ENCODE assay signal across 16 cellular contexts in genomic region chr3:117853923-117854322, GRCh38.
DNase-seq lines count a peak whose midpoint lies in the region; ATAC-seq, FAIRE-seq and TF ChIP-seq lines count a peak whose summit lies in the region.
"Had no signal": no experiment of that assay in that cellular context is flagged by ENCODE, and none has a peak within 500 bp of the region (broad histone marks: within the 10 kb centered on the region; RNA-seq: fewer than 3 reads in every experiment).

No MANE protein-coding gene starts in this region.

- H3K4me1 Mint-ChIP-seq in T-helper 17 cell, result no peaks in the 10 kb centered on the region

- intact Hi-C loops in ovary (cut with DNase I), result no loop called here

- H3K9me3 ChIP-seq in ovary, result no peaks in the 10 kb centered on the region
- no peaks in the 10 kb centered on the region for H3K9me3 ChIP-seq in T-helper 17 cell (ENCODE audit: control insufficient read depth, low read length, poor library complexity, severe bottlenecking)
- H3K9me3 ChIP-seq: thyroid gland had no signal

- H3K36me3 ChIP-seq in bronchial epithelial cell (ENCODE audit: control insufficient read depth, insufficient read depth, low read length), result no peaks in the 10 kb centered on the region
- no peaks in the 10 kb centered on the region for H3K36me3 ChIP-seq in ovary
- H3K36me3 ChIP-seq: thyroid gland had no signal

- 82 to 87% (median 85%) methylated on average over 3 of the region's 3 CpGs for WGBS in ovary, 3 donors

- TF ChIP-seq POLR2A in ovary (IDR thresholded peaks at IDR 0.05), result no peak

- no peak for FAIRE-seq in bronchial epithelial cell (lab: Jason Lieb, UNC)
- FAIRE-seq: endometrium had no signal

- no peaks in the 10 kb centered on the region for H3K27me3 Mint-ChIP-seq in T-helper 17 cell

- H3K27ac ChIP-seq in ovary, result no peak overlapping the region
- H3K27ac ChIP-seq: parathyroid adenoma, thyroid gland had no signal

- ATAC-seq in T-helper 17 cell (no peak), HG02642 (IDR thresholded peaks at IDR 0.05; ENCODE audit: poor library complexity, unreplicated experiment) (no peak)
- ATAC-seq: HCT116, left cardiac atrium had no signal

- TF ChIP-seq CTCF in bronchial epithelial cell (IDR thresholded peaks at IDR 0.05; ENCODE audit: insufficient read depth, low read length, severe bottlenecking) (no peak), ovary (IDR thresholded peaks at IDR 0.05) (no peak)

- DNase-seq in EL (peak; percentile 75), NCI-H2196 (lab: John Stamatoyannopoulos, UW; ENCODE audit: unreplicated experiment) (peak; percentile 82), bronchial epithelial cell (ENCODE audit: low read depth) (peak; percentile 90), non-pigmented ciliary epithelial cell (ENCODE audit: low read depth) (peak; percentile 34), ovary (no peak), T-helper 17 cell (no peak)
- DNase-seq in effector CD8-positive, alpha-beta T cell (lab: John Stamatoyannopoulos, UW), result no peak
- DNase-seq: activated CD4-positive, alpha-beta T cell treated with anti-CD3 and anti-CD28 coated beads for 48 hours; activated naive CD4-positive, alpha-beta T cell treated with Interleukin-2 at 50 U/mL for 16 hours; left cardiac atrium; NCI-H187; thyroid gland had no signal

- no peak for TF ChIP-seq EP300 in ovary (IDR thresholded peaks at IDR 0.05)

- H3K4me3 Mint-ChIP-seq in T-helper 17 cell, result no peak overlapping the region

- H3K4me1 ChIP-seq in ovary (ENCODE audit: insufficient read depth), result no peaks in the 10 kb centered on the region
- H3K4me1 ChIP-seq: parathyroid adenoma, thyroid gland had no signal

- peaks cover 3% of the 10 kb centered on the region for H3K27me3 ChIP-seq in bronchial epithelial cell (ENCODE audit: control insufficient read depth, insufficient read depth, low read length)
- no peaks in the 10 kb centered on the region for H3K27me3 ChIP-seq in ovary
- H3K27me3 ChIP-seq: thyroid gland had no signal

- H3K4me3 ChIP-seq in bronchial epithelial cell (ENCODE audit: low read depth, low read length) (no peak overlapping the region), ovary (no peak overlapping the region)
- H3K4me3 ChIP-seq: thyroid gland had no signal

- H3K36me3 Mint-ChIP-seq in T-helper 17 cell (ENCODE audit: low read depth), result no peaks in the 10 kb centered on the region

- no peak overlapping the region for H3K27ac Mint-ChIP-seq in T-helper 17 cell

Comparison
In these comparisons a context has a peak if more than half of its experiments do, and no peak if none do; other contexts are left out.
1. DNase-seq: peak in EL (single experiment), NCI-H2196 (single experiment), bronchial epithelial cell (single experiment) and non-pigmented ciliary epithelial cell (single experiment); none in ovary (0 of 5), T-helper 17 cell (0 of 3) and effector CD8-positive, alpha-beta T cell (single experiment).